ENCODE assay signal across 10 cellular contexts in genomic region chr6:13189710-13190109, GRCh38.
"Had no signal": no experiment of that assay in that cellular context is flagged by ENCODE, and none has a peak within 500 bp of the region (broad histone marks: within the 10 kb centered on the region; RNA-seq: fewer than 3 reads in every experiment).

No MANE protein-coding gene starts in this region.

- H3K9me3 ChIP-seq: HAP-1 had no signal

- H3K9ac ChIP-seq: GM23248 had no signal

- H3K4me3 Mint-ChIP-seq: GM23338, H9, HFFc6 had no signal

- H2AFZ ChIP-seq: GM23248, GM23338 had no signal

- H3K4me3 ChIP-seq: GM23248, GM23338, HAP-1 had no signal

- ATAC-seq: GM23338, HCT116 had no signal

- H3K4me2 ChIP-seq: GM23338 had no signal

- H3K4me1 ChIP-seq: HAP-1 had no signal

- H3K9me3 Mint-ChIP-seq: GM23338, H9, HFFc6 had no signal

- H3K27ac Mint-ChIP-seq: GM23338, H9, HFFc6 had no signal

- FAIRE-seq: H1, H54 had no signal

- DNase-seq: GOT3, H7, H9, HFFc6 had no signal

- H3K27ac ChIP-seq: GM23248 had no signal

- H3K36me3 ChIP-seq: HAP-1 had no signal
